Comparison of ENCODE assay signal across 1 cellular context in genomic region chrX:41923257-41923924, GRCh38.
TF ChIP-seq lines count a peak whose summit lies in the region.

Gene CASK (minus strand): TSS chrX:41923554. CDS start chrX:41922988, 566 bp downstream.

TF ChIP-seq in HEK293, 187 proteins besides CTCF, POLR2A, EP300 and RAD21 (continued from another document):
- no peak for TF ChIP-seq PRDM4 (tag by site-specific recombination; IDR thresholded peaks at IDR 0.05)
- no peak for TF ChIP-seq ZNF514 (tag by site-specific recombination; IDR thresholded peaks at IDR 0.05)
- 0 out of 2 replicates have a peak, but pooled peaks have one; percentile 3 for TF ChIP-seq GLIS1 (tag by site-specific recombination; IDR thresholded peaks at IDR 0.05)
- TF ChIP-seq ZNF692 (tag by site-specific recombination; IDR thresholded peaks at IDR 0.05) = 0 out of 2 replicates have a peak, but pooled peaks have one; percentile 12
- no peak for TF ChIP-seq ZNF114 (tag by site-specific recombination; IDR thresholded peaks at IDR 0.05)
- TF ChIP-seq ZNF398 (tag by site-specific recombination; IDR thresholded peaks at IDR 0.05) = peak; percentile 74
- no peak for TF ChIP-seq ZNF48 (tag by site-specific recombination; IDR thresholded peaks at IDR 0.05)
- peak; percentile 37; the same call in 1 of the 2 replicates for TF ChIP-seq KLF8 (tag by site-specific recombination; IDR thresholded peaks at IDR 0.05)
- peak; percentile 58; the same call in 1 of the 2 replicates for TF ChIP-seq KLF10 (tag by site-specific recombination; IDR thresholded peaks at IDR 0.05)
- no peak for TF ChIP-seq ZXDB (tag by site-specific recombination; IDR thresholded peaks at IDR 0.05)
- TF ChIP-seq FEZF1 (tag by site-specific recombination; IDR thresholded peaks at IDR 0.05) = no peak
- peak; percentile 47; the same call in 1 of the 2 replicates for TF ChIP-seq PBX3 (CRISPR knock-in tag; IDR thresholded peaks at IDR 0.05)
- peak; percentile 50 for TF ChIP-seq SP2 (tag by site-specific recombination; IDR thresholded peaks at IDR 0.05)
- 0 out of 2 replicates have a peak, but pooled peaks have one; percentile 58 for TF ChIP-seq IKZF3 (tag by site-specific recombination; IDR thresholded peaks at IDR 0.05)
- TF ChIP-seq ZNF548 (tag by site-specific recombination; IDR thresholded peaks at IDR 0.05) = no peak
- peak; percentile 88 for TF ChIP-seq ZBTB8A (tag by site-specific recombination; IDR thresholded peaks at IDR 0.05)
- peak; percentile 79 for TF ChIP-seq PRDM10 (tag by site-specific recombination; IDR thresholded peaks at IDR 0.05)
- TF ChIP-seq ZBTB21 (tag by site-specific recombination; IDR thresholded peaks at IDR 0.05) = no peak
- TF ChIP-seq ZNF433 (tag by site-specific recombination; IDR thresholded peaks at IDR 0.05; ENCODE audit: low read depth) = no peak
- 0 out of 2 replicates have a peak, but pooled peaks have one; percentile 47 for TF ChIP-seq ZNF660 (tag by site-specific recombination; IDR thresholded peaks at IDR 0.05)
- TF ChIP-seq ZNF792 (tag by site-specific recombination; IDR thresholded peaks at IDR 0.05) = no peak
- peak; percentile 67 for TF ChIP-seq ZBTB26 (tag by site-specific recombination; optimal IDR thresholded peaks at IDR 0.05)
- TF ChIP-seq ZNF354C (tag by site-specific recombination; IDR thresholded peaks at IDR 0.05; ENCODE audit: borderline replicate concordance, low read depth) = no peak
